Comparison of ENCODE assay signal across 8 cellular contexts in genomic region chr13:98484289-98485219, GRCh38.
DNase-seq lines count a peak whose midpoint lies in the region; ATAC-seq and TF ChIP-seq lines count a peak whose summit lies in the region.

No MANE protein-coding gene starts in this region.

- peak; percentile 80 for DNase-seq in stimulated activated naive CD4-positive, alpha-beta T cell treated with Interleukin-2 at 50 U/mL for 16 hours (lab: John Stamatoyannopoulos, UW)
- DNase-seq in stimulated activated naive CD4-positive, alpha-beta T cell (lab: John Stamatoyannopoulos, UW): no peak
- DNase-seq in NCI-H1092 (lab: John Stamatoyannopoulos, UW) (peak; percentile 34), T-helper 9 cell (peak; percentile 66), T47D (ENCODE audit: low read depth in 1 of 2, low spot score in 1 of 2) (peak; percentile 51 to 88), iPS-NIHi7 (ENCODE audit: extremely low spot score) (peak; percentile 82)
- DNase-seq in stimulated activated CD4-positive, alpha-beta T cell treated with anti-CD3 and anti-CD28 coated beads, Interleukin-12 subunit alpha, Interleukin-12 subunit beta, amount 100 ng/mL, for 4 hours: peak; percentile 35

- in situ Hi-C loops in T47D (cut with HindIII; ENCODE audit: low pct_unique_long_range_greater_than_20kb, low sequenced_read_pairs): no loop called here

- no peak for TF ChIP-seq POLR2A in GM18505 (IDR thresholded peaks at IDR 0.05; ENCODE audit: borderline replicate concordance, extremely low read depth, insufficient read depth, insufficient read length)

- ATAC-seq in GM18505 (IDR thresholded peaks at IDR 0.05; ENCODE audit: unreplicated experiment): no peak

Comparison
In these comparisons a context has a peak if more than half of its experiments do, and no peak if none do; other contexts are left out.
1. DNase-seq: peak in stimulated activated naive CD4-positive, alpha-beta T cell treated with Interleukin-2 at 50 U/mL for 16 hours (single experiment), NCI-H1092 (single experiment), T-helper 9 cell (single experiment), T47D (2 of 2), iPS-NIHi7 (single experiment) and stimulated activated CD4-positive, alpha-beta T cell treated with anti-CD3 and anti-CD28 coated beads, Interleukin-12 subunit alpha, Interleukin-12 subunit beta, amount 100 ng/mL, for 4 hours (single experiment); none in stimulated activated naive CD4-positive, alpha-beta T cell (0 of 6).